In genomic region chr11:73343076-73343833, GRCh38 we compare ENCODE assay signal across 12 cellular contexts. TPM values are rescaled to one million over a fixed set of nuclear protein-coding genes. Genes with fewer than 3 reads are reported as not detected.
DNase-seq lines count a peak whose midpoint lies in the region; FAIRE-seq and TF ChIP-seq lines count a peak whose summit lies in the region.
"Had no signal": no experiment of that assay in that cellular context is flagged by ENCODE, and none has a peak within 500 bp of the region (broad histone marks: within the 10 kb centered on the region; RNA-seq: fewer than 3 reads in every experiment).

No MANE protein-coding gene starts in this region.

- H3K4me1 Mint-ChIP-seq in brain, result peaks cover 66% of the 10 kb centered on the region
- peaks cover 45% of the 10 kb centered on the region for H3K4me1 Mint-ChIP-seq in HFFc6 (ENCODE audit: low read depth)

- peak overlapping the region; percentile 11 for H3K27ac ChIP-seq in stomach smooth muscle (ENCODE audit: low read length)
- H3K27ac ChIP-seq: colonic mucosa had no signal

- peak overlapping the region; percentile 44 to 73 for H3K4me3 ChIP-seq in stomach smooth muscle (ENCODE audit: low read length in 2 of 2)
- H3K4me3 ChIP-seq: colonic mucosa had no signal

- peaks cover 10 to 13% of the 10 kb centered on the region in 2 donors for H3K36me3 ChIP-seq in stomach smooth muscle (ENCODE audit: control insufficient read depth in 2 of 2, insufficient read depth in 2 of 2, low read length in 2 of 2)
- H3K36me3 ChIP-seq: colonic mucosa had no signal

- H3K9me3 Mint-ChIP-seq in brain (peaks cover 0 to 4% (median 0%) of the 10 kb centered on the region in 5 experiments), HFFc6 (no peaks in the 10 kb centered on the region)
- H3K9me3 Mint-ChIP-seq: CD8-positive, alpha-beta T cell had no signal

- H3K27me3 ChIP-seq in stomach smooth muscle (ENCODE audit: control insufficient read depth in 1 of 2, insufficient read depth in 2 of 2, low read length in 2 of 2), result no peaks in the 10 kb centered on the region
- H3K27me3 ChIP-seq: colonic mucosa had no signal

- H3K9ac ChIP-seq in stomach smooth muscle (ENCODE audit: low read length in 2 of 2), result peak overlapping the region; percentile 29 to 39

- H3K27me3 Mint-ChIP-seq in brain (no peaks in the 10 kb centered on the region), HFFc6 (ENCODE audit: insufficient read depth) (peaks cover 12% of the 10 kb centered on the region)

- peak overlapping the region; percentile 69 to 92 (median 83) for H3K27ac Mint-ChIP-seq in brain
- H3K27ac Mint-ChIP-seq in HFFc6, result no peak overlapping the region
- H3K27ac Mint-ChIP-seq: CD8-positive, alpha-beta T cell had no signal

- H3K9me3 ChIP-seq in stomach smooth muscle (ENCODE audit: control insufficient read depth in 2 of 2, low read length in 2 of 2), result no peaks in the 10 kb centered on the region
- H3K9me3 ChIP-seq: colonic mucosa had no signal

- no peak for DNase-seq in HTR-8/SVneo (ENCODE audit: insufficient read length, low spot score)
- peak; percentile 56 for DNase-seq in iPS-NIHi11 (ENCODE audit: low spot score)
- no peak for DNase-seq in NOMO-1 treated with DMSO at 0.1 percent for 48 hours (lab: John Stamatoyannopoulos, UW; ENCODE audit: unreplicated experiment)
- no peak for DNase-seq in NCI-H2196 treated with DMSO at 0.1 percent for 48 hours (lab: John Stamatoyannopoulos, UW; ENCODE audit: unreplicated experiment)
- DNase-seq in HFFc6, result no peak
- no peak for DNase-seq in GM10266 (ENCODE audit: extremely low spot score)
- DNase-seq: CD8-positive, alpha-beta T cell; colonic mucosa; NCI-H774; SW 1271 had no signal

- H3K4me1 ChIP-seq in stomach smooth muscle (ENCODE audit: control insufficient read depth, insufficient read depth, low read length), result peaks cover 57% of the 10 kb centered on the region
- H3K4me1 ChIP-seq: colonic mucosa had no signal

- FAIRE-seq in HTR-8/SVneo (lab: Jason Lieb, UNC), result peak; percentile 59

- TF ChIP-seq CTCF in brain (conservative IDR thresholded peaks at IDR 0.05) (no peak), HFFc6 (IDR thresholded peaks at IDR 0.05) (no peak), GM10266 (IDR thresholded peaks at IDR 0.05; ENCODE audit: control insufficient read depth, insufficient read depth, low read depth, missing control alignments) (no peak)

- H3K36me3 Mint-ChIP-seq in brain, result no peaks in the 10 kb centered on the region
- H3K36me3 Mint-ChIP-seq in HFFc6 (ENCODE audit: low read depth), result peaks cover 8% of the 10 kb centered on the region; the same call in 1 of the 2 replicates
- H3K36me3 Mint-ChIP-seq: CD8-positive, alpha-beta T cell had no signal

- H3K4me3 Mint-ChIP-seq in brain (peak overlapping the region in 4 of 5 experiments; percentile 37 to 70 (median 66)), HFFc6 (no peak overlapping the region)
- H3K4me3 Mint-ChIP-seq: CD8-positive, alpha-beta T cell had no signal

RNA-seq across cellular contexts. Expression of gene RELT, which starts 32.9 kb away (rescaled TPM):
- polyA plus RNA-seq in brain (ENCODE audit: insufficient read depth, low read depth, low replicate concordance), result 8.3 TPM
- total RNA-seq in HFFc6 (2021; fragmentation: NEBNext Ultra II Directional; extraction: Animal tissue kit (Norgen Biotek cat#: 25700)), result 1 to 10 TPM; 6.2 to 7.7 (median 7.0) TPM

RNA-seq across cellular contexts. Expression of gene ARHGEF17, which starts 35.2 kb away (rescaled TPM):
- polyA plus RNA-seq in brain (ENCODE audit: insufficient read depth, low read depth, low replicate concordance), result 21.9 TPM
- 100 to 1,000 TPM in 2 of 6 experiments, 10 to 100 TPM in 4; 84.6 to 112 (median 92.1) TPM for total RNA-seq in HFFc6 (2021; fragmentation: NEBNext Ultra II Directional; extraction: Animal tissue kit (Norgen Biotek cat#: 25700))
